ENCODE assay signal across 22 cellular contexts in genomic region chr14:91357731-91358319, GRCh38. TPM values are rescaled to one million over a fixed set of nuclear protein-coding genes. Genes with fewer than 3 reads are reported as not detected.
A peak's percentile ranks its signal among the peaks of the same experiment; 100 is the strongest.
DNase-seq lines count a peak whose midpoint lies in the region; ATAC-seq and TF ChIP-seq lines count a peak whose summit lies in the region.
"Had no signal": no experiment of that assay in that cellular context is flagged by ENCODE, and none has a peak within 500 bp of the region (broad histone marks: within the 10 kb centered on the region; RNA-seq: fewer than 3 reads in every experiment).

No MANE protein-coding gene starts in this region.

- H3K27ac ChIP-seq in OCI-LY7 (ENCODE audit: low read depth, low read length, poor library complexity, severe bottlenecking) (peak overlapping the region; percentile 94), heart right ventricle (no peak overlapping the region)
- H3K27ac ChIP-seq: prostate gland, thyroid gland had no signal

- H3K27ac Mint-ChIP-seq in immature natural killer cell, result peak overlapping the region; percentile 53 to 99 (median 80)
- H3K27ac Mint-ChIP-seq: nephron had no signal

- no peaks in the 10 kb centered on the region for H3K9me3 Mint-ChIP-seq in immature natural killer cell
- H3K9me3 Mint-ChIP-seq: activated T-cell treated with anti-CD3 and anti-CD28 coated beads, Interleukin-2, amount 50 U/mL, for 4 hours; nephron had no signal

- no peak for ATAC-seq in Right ventricle myocardium inferior
- no peak for ATAC-seq in Right ventricle myocardium superior (ENCODE audit: poor library complexity)
- no peak for ATAC-seq in GM21576 (IDR thresholded peaks at IDR 0.05; ENCODE audit: unreplicated experiment)
- no peak for ATAC-seq in heart right ventricle
- ATAC-seq: activated T-cell treated with anti-CD3 and anti-CD28 coated beads, Interleukin-2, amount 50 U/mL, for 4 hours had no signal

- H3K27me3 ChIP-seq in heart right ventricle, result peaks cover 0 to 17% (median 8%) of the 10 kb centered on the region in 7 donors
- H3K27me3 ChIP-seq: thyroid gland had no signal

- H3K27me3 Mint-ChIP-seq in immature natural killer cell (ENCODE audit: low read depth in 3 of 3), result peaks cover 4 to 16% (median 15%) of the 10 kb centered on the region in 3 donors

- H3K4me2 ChIP-seq in OCI-LY7 (ENCODE audit: low read length), result peak overlapping the region; percentile 87

- H3K4me1 ChIP-seq in OCI-LY7 (ENCODE audit: insufficient read depth, low read length, poor library complexity, severe bottlenecking) (peaks cover 100% of the 10 kb centered on the region), heart right ventricle (peaks cover 0 to 50% (median 4%) of the 10 kb centered on the region in 9 donors)

- no peaks in the 10 kb centered on the region for H4K20me1 ChIP-seq in OCI-LY7 (ENCODE audit: insufficient read depth, low read length)

- POLR2A ChIA-PET in OCI-LY7 (lab: Charles Lee), result interaction anchor here (0.6 to 14.9 kb wide), 9 partner anchors 9 to 58 kb away, joined by 3 to 311 read pairs (median 8); partner anchors contain the start of gene CCDC88C

- intact Hi-C loops in Right ventricle myocardium inferior (cut with DNase I), result no loop called here
- intact Hi-C loops in Right ventricle myocardium superior (cut with DNase I), result no loop called here
- intact Hi-C loops in OCI-LY7 (cut with micrococcal nuclease; ENCODE audit: unreplicated experiment), result no loop called here
- intact Hi-C loops in heart right ventricle (cut with DNase I), result no loop called here

- H3K9me2 ChIP-seq in OCI-LY7 (ENCODE audit: insufficient read depth, low read length), result no peaks in the 10 kb centered on the region

- in situ Hi-C loops in G401 (cut with HindIII; ENCODE audit: low sequenced_read_pairs), result no loop called here

- DNase-seq in Right ventricle myocardium inferior (ENCODE audit: missing footprints), result peak; percentile 16
- no peak for DNase-seq in Right ventricle myocardium superior
- peak; percentile 65 for DNase-seq in OCI-LY7 (ENCODE audit: low spot score)
- no peak for DNase-seq in immature natural killer cell
- no peak for DNase-seq in G401 (ENCODE audit: low spot score)
- no peak for DNase-seq in GM20000 (ENCODE audit: low spot score)
- no peak for DNase-seq in heart right ventricle
- DNase-seq: activated CD4-positive, alpha-beta T cell treated with anti-CD3 and anti-CD28 coated beads, Interleukin-2, amount 50 U/mL, for 4 hours; activated naive CD4-positive, alpha-beta T cell treated with anti-CD3 and anti-CD28 coated beads, Interleukin-2, amount 50 U/mL, for 16 hours; activated T-cell treated with anti-CD3 and anti-CD28 coated beads, Interleukin-2, amount 50 U/mL, for 4 hours; DMS79 treated with DMSO at 0.1 percent for 48 hours; Kasumi-1; mesendoderm; NCI-H1092 treated with DMSO at 0.1 percent for 48 hours; NCI-H2081 treated with DMSO at 0.1 percent for 48 hours; NCI-H446 treated with DMSO at 0.1 percent for 48 hours; stimulated activated CD4-positive, alpha-beta T cell treated with anti-CD3 and anti-CD28 coated beads, Interleukin-2, amount 100 ng/mL, for 24 hours; stimulated activated naive CD4-positive, alpha-beta T cell treated with Interleukin-2 at 50 U/mL for 16 hours; thyroid gland had no signal

- peaks cover 94% of the 10 kb centered on the region for H3K79me2 ChIP-seq in OCI-LY7 (ENCODE audit: insufficient read depth, low read depth, low read length)

- H3K4me3 Mint-ChIP-seq in immature natural killer cell, result peak overlapping the region in 3 of 5 donors; percentile 40 to 62 (median 41)
- H3K4me3 Mint-ChIP-seq: activated T-cell treated with anti-CD3 and anti-CD28 coated beads, Interleukin-2, amount 50 U/mL, for 4 hours; nephron had no signal

- H3K4me3 ChIP-seq in OCI-LY7 (ENCODE audit: low read depth, low read length, poor library complexity, severe bottlenecking), result peak overlapping the region; percentile 67
- H3K4me3 ChIP-seq in heart right ventricle, result no peak overlapping the region
- H3K4me3 ChIP-seq: prostate gland, thyroid gland had no signal

- H2AFZ ChIP-seq in OCI-LY7 (ENCODE audit: low read length), result no peak overlapping the region

- WGBS in heart right ventricle, 2 donors, result 87 to 92% methylated on average over 17 of the region's 17 CpGs

- TF ChIP-seq CTCF in OCI-LY7 (conservative IDR thresholded peaks at IDR 0.05; ENCODE audit: low read length), result peak; percentile 75
- no peak for TF ChIP-seq CTCF in GM20000 (IDR thresholded peaks at IDR 0.05; ENCODE audit: extremely low read depth, missing control alignments)
- TF ChIP-seq CTCF in heart right ventricle (IDR thresholded peaks at IDR 0.05), result no peak

- H3K9me3 ChIP-seq in OCI-LY7 (ENCODE audit: low read length), result no peaks in the 10 kb centered on the region
- H3K9me3 ChIP-seq in heart right ventricle, result no peaks in the 10 kb centered on the region
- H3K9me3 ChIP-seq: prostate gland, thyroid gland had no signal

- CTCF ChIA-PET in OCI-LY7 (lab: Charles Lee; ENCODE audit: unreplicated experiment), result interaction anchor here (0.8 to 3.3 kb wide), 3 partner anchors 8 to 35 kb away, joined by 3 to 16 read pairs (median 4); no protein-coding TSS in a partner anchor

- peaks cover 0 to 30% (median 7%) of the 10 kb centered on the region in 3 donors for H3K36me3 Mint-ChIP-seq in immature natural killer cell

- peaks cover 87 to 96% of the 10 kb centered on the region in 2 donors for H3K4me1 Mint-ChIP-seq in immature natural killer cell

- BruUV-seq in OCI-LY7 (replicated peaks; lab: Mats Ljungman, UMichigan), result no TSS peak

- H3K36me3 ChIP-seq in OCI-LY7 (ENCODE audit: insufficient read depth, low read length) (peaks cover 80% of the 10 kb centered on the region), heart right ventricle (peaks cover 0 to 25% (median 0%) of the 10 kb centered on the region in 9 donors)
- H3K36me3 ChIP-seq: prostate gland, thyroid gland had no signal

RNA-seq across cellular contexts. Expression of gene CCDC88C, which starts 59.8 kb away (rescaled TPM):
- total RNA-seq in Right ventricle myocardium inferior (3.6 TPM), Right ventricle myocardium superior (2.9 TPM), OCI-LY7 (2022) (253 and 262 TPM in 2 replicates), heart right ventricle (1 to 10 TPM; 2.4 to 8.4 (median 4.9) TPM)
- 89.3 and 137 TPM in 2 replicates for total RNA-seq in OCI-LY7 (2014; rRNA removed; shearing (Covaris generic))
- polyA plus RNA-seq in immature natural killer cell (10 to 100 TPM; 19.5 to 58.2 (median 21.2) TPM), heart right ventricle (1 to 10 TPM; 2.2 to 5.5 TPM)
- 14.0 and 16.9 TPM in 2 replicates for total RNA-seq in G401 (2014; rRNA removed; shearing (Covaris generic))

Comparison
In these comparisons a context has a peak if more than half of its experiments do, and no peak if none do; other contexts are left out.
1. DNase-seq: peak in Right ventricle myocardium inferior (single experiment) and OCI-LY7 (single experiment); none in Right ventricle myocardium superior (single experiment), immature natural killer cell (0 of 3), G401 (single experiment), GM20000 (single experiment) and heart right ventricle (0 of 2).